8 cellular contexts compared by ENCODE assay signal in the genomic region with DNA sequence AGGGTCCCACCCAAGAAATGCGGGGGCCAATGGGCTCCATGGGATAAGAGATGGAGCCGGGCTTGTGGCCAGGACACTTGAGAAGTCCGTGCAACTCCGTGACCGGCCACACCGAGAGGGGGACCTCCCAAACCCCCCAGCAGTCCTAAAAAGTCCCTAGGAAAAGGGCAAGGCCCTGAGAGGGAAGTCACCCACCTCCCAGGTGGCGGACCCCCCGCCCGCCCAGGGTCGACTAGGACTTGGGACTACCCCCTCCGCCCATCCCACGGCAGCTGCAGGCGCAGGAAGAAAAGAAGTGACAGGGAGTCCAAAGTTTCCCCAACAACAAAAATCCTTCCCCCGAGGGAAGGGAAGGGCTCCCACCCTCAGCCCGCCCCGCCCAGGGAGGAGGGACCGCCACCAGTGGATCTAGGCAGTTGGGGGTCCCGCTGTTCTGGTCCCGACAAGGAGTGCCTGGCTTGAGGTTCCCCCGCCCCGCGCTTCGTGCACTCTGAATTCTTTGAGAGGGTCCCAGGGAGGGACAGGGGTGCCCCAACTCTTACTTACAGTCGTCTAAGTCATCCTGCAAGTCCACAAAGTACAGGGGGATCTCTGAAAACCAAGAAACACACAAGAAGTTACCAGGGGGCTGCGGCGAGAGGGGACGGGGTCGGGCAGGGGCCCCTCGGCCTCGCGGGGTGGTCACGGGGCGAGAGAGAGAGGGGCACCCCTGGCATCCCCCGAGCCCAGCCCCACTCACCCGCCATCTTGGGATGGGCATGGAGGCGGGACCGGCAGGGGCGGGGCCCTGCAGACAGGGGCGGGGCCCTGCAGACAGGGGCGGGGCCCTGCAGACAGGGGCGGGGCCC. TPM values are rescaled to one million over a fixed set of nuclear protein-coding genes. Genes with fewer than 3 reads are reported as not detected.
A peak's percentile ranks its signal among the peaks of the same experiment; 100 is the strongest.
DNase-seq lines count a peak whose midpoint lies in the region; ATAC-seq and TF ChIP-seq lines count a peak whose summit lies in the region.

No MANE protein-coding gene starts in this region.

- WGBS in right cardiac atrium: 9% methylated on average over 41 of the region's 41 CpGs

- ATAC-seq in GM18498 (IDR thresholded peaks at IDR 0.05; ENCODE audit: unreplicated experiment) (peak; percentile 61), HG02970 (IDR thresholded peaks at IDR 0.05; ENCODE audit: low FRiP score, unreplicated experiment) (peak; percentile 51), right cardiac atrium (peak; percentile 94)

- CTCF ChIA-PET in RWPE1 (lab: Yijun Ruan, JAX): no interaction called here

- H3K9me3 ChIP-seq in right cardiac atrium (ENCODE audit: control insufficient read depth, low read length): no peaks in the 10 kb centered on the region

- H3K4me1 ChIP-seq in right cardiac atrium (ENCODE audit: control insufficient read depth, insufficient read depth, low read length): no peaks in the 10 kb centered on the region
- peaks cover 11% of the 10 kb centered on the region for H3K4me1 ChIP-seq in rectal smooth muscle tissue (ENCODE audit: control insufficient read depth, insufficient read depth, low read length)

- TF ChIP-seq CTCF in RWPE1 (conservative IDR thresholded peaks at IDR 0.05; ENCODE audit: low read depth): no peak

- H3K27ac ChIP-seq in RWPE1 (peak overlapping the region; percentile 84), angular gyrus (ENCODE audit: low read depth, low read length) (peak overlapping the region; percentile 65), right cardiac atrium (ENCODE audit: low read length) (peak overlapping the region; percentile 60), rectal smooth muscle tissue (ENCODE audit: low read depth, low read length) (peak overlapping the region; percentile 78)

- POLR2A ChIA-PET in RWPE1 (lab: Yijun Ruan, JAX; ENCODE audit: low non-redundant PET): interaction anchor here (0.6 kb wide), 1 partner anchor 127 kb away, joined by 3 read pairs; no protein-coding TSS in a partner anchor

- DNase-seq in 8988T: peak; percentile 47
- DNase-seq in RWPE1 (ENCODE audit: low spot score): peak; percentile 88
- DNase-seq in right cardiac atrium: peak; percentile 74 to 89 (median 87)
- no peak for DNase-seq in DMS79 (lab: John Stamatoyannopoulos, UW)

- intact Hi-C loops in right cardiac atrium (cut with DNase I): no loop called here

- H3K27me3 ChIP-seq in right cardiac atrium (ENCODE audit: control insufficient read depth, insufficient read depth) (no peaks in the 10 kb centered on the region), rectal smooth muscle tissue (ENCODE audit: control insufficient read depth, insufficient read depth, low read length) (no peaks in the 10 kb centered on the region)

- peak overlapping the region; percentile 24 for H3K9ac ChIP-seq in rectal smooth muscle tissue (ENCODE audit: low read length)

- H3K4me3 ChIP-seq in right cardiac atrium (ENCODE audit: low read length): peak overlapping the region; percentile 93
- H3K4me3 ChIP-seq in rectal smooth muscle tissue (ENCODE audit: low read length): peak overlapping the region; percentile 85

- H3K36me3 ChIP-seq in rectal smooth muscle tissue (ENCODE audit: control insufficient read depth, insufficient read depth, low read length): no peaks in the 10 kb centered on the region

RNA-seq across cellular contexts. Expression of a gene that starts 0.6 kb away (rescaled TPM):
- total RNA-seq in right cardiac atrium: 10 to 100 TPM in 1 of 4 donors, 1 to 10 TPM in 3; 7.9 to 10.4 (median 9.3) TPM
- 4.1 TPM for polyA plus RNA-seq in right cardiac atrium
